In genomic region chr1:1959840-1960479, GRCh38 we compare ENCODE assay signal across 1 cellular context.
TF ChIP-seq lines count a peak whose summit lies in the region.

No MANE protein-coding gene starts in this region.

TF ChIP-seq in HepG2, 621 proteins besides CTCF, POLR2A, EP300 and RAD21 (continued from another document and continues in another):
- no peak for TF ChIP-seq KIAA2018 (CRISPR knock-in tag; IDR thresholded peaks at IDR 0.05; ENCODE audit: borderline replicate concordance)
- TF ChIP-seq ARID3A (IDR thresholded peaks at IDR 0.05; ENCODE audit: low read depth, low read length), result 0 out of 2 replicates have a peak, but pooled peaks have one; percentile 30
- TF ChIP-seq FUBP1 (CRISPR knock-in tag; IDR thresholded peaks at IDR 0.05; ENCODE audit: borderline replicate concordance), result no peak
- 0 out of 2 replicates have a peak, but pooled peaks have one; percentile 60 for TF ChIP-seq ZNF619 (CRISPR knock-in tag; IDR thresholded peaks at IDR 0.05)
- TF ChIP-seq PHF8 (CRISPR knock-in tag; IDR thresholded peaks at IDR 0.05), result peak; percentile 43; the same call in 1 of the 2 replicates
- TF ChIP-seq BORCS8-MEF2B (CRISPR knock-in tag; IDR thresholded peaks at IDR 0.05), result no peak
- no peak for TF ChIP-seq TEAD2 (CRISPR knock-in tag; IDR thresholded peaks at IDR 0.05)
- TF ChIP-seq HNRNPH1 (optimal IDR thresholded peaks at IDR 0.05; ENCODE audit: low read depth, low read length), result no peak
- TF ChIP-seq ZNF33B (CRISPR knock-in tag; IDR thresholded peaks at IDR 0.05), result no peak
- TF ChIP-seq ZNF740 (CRISPR knock-in tag; IDR thresholded peaks at IDR 0.05), result no peak
- no peak for TF ChIP-seq ZNF773 (CRISPR knock-in tag; IDR thresholded peaks at IDR 0.05; ENCODE audit: borderline replicate concordance)
- no peak for TF ChIP-seq PRDM15 (CRISPR knock-in tag; IDR thresholded peaks at IDR 0.05)
- peak; percentile 75 for TF ChIP-seq NR2F6 (IDR thresholded peaks at IDR 0.05)
- peak; percentile 80 for TF ChIP-seq NR2F6 (CRISPR knock-in tag; IDR thresholded peaks at IDR 0.05)
- no peak for TF ChIP-seq ZNF101 (CRISPR knock-in tag; IDR thresholded peaks at IDR 0.05; ENCODE audit: borderline replicate concordance, low read depth)
- 0 out of 2 replicates have a peak, but pooled peaks have one; percentile 12 for TF ChIP-seq KDM4B (CRISPR knock-in tag; IDR thresholded peaks at IDR 0.05)
- peak in 1 of 2 experiments; percentile 12; a peak in 1 of 4 replicates for TF ChIP-seq REST (IDR thresholded peaks at IDR 0.05; ENCODE audit: borderline replicate concordance in 1 of 2, low read depth in 1 of 2, low read length in 2 of 2)
- 0 out of 2 replicates have a peak, but pooled peaks have one; percentile 67 for TF ChIP-seq ZFP82 (CRISPR knock-in tag; IDR thresholded peaks at IDR 0.05; ENCODE audit: borderline replicate concordance)
- TF ChIP-seq ZFY (CRISPR knock-in tag; IDR thresholded peaks at IDR 0.05), result peak; percentile 57
- 0 out of 2 replicates have a peak, but pooled peaks have one; percentile 39 for TF ChIP-seq POGK (CRISPR knock-in tag; conservative IDR thresholded peaks at IDR 0.05)
- TF ChIP-seq ZNF879 (CRISPR knock-in tag; IDR thresholded peaks at IDR 0.05), result no peak
- no peak for TF ChIP-seq XBP1 (CRISPR knock-in tag; IDR thresholded peaks at IDR 0.05)
- TF ChIP-seq HNF4G (IDR thresholded peaks at IDR 0.05; ENCODE audit: borderline replicate concordance, low read depth, low read length), result no peak
- no peak for TF ChIP-seq HNF4G (CRISPR knock-in tag; IDR thresholded peaks at IDR 0.05; ENCODE audit: borderline replicate concordance, low read depth)
- peak; percentile 75; the same call in 1 of the 3 replicates for TF ChIP-seq MXI1 (IDR thresholded peaks at IDR 0.05; ENCODE audit: borderline replicate concordance, low read depth, low read length)
- TF ChIP-seq SMAD9 (CRISPR knock-in tag; IDR thresholded peaks at IDR 0.05), result no peak
- TF ChIP-seq MBNL3 (CRISPR knock-in tag; conservative IDR thresholded peaks at IDR 0.05), result no peak
- TF ChIP-seq ZNF598 (CRISPR knock-in tag; IDR thresholded peaks at IDR 0.05; ENCODE audit: borderline replicate concordance), result no peak
- peak; percentile 85 for TF ChIP-seq MED1 (CRISPR knock-in tag; IDR thresholded peaks at IDR 0.05)
- TF ChIP-seq U2AF2 (IDR thresholded peaks at IDR 0.05; ENCODE audit: low read depth, low read length), result no peak
- no peak; the same call in 1 of the 2 replicates for TF ChIP-seq ZFP1 (CRISPR knock-in tag; IDR thresholded peaks at IDR 0.05)
- TF ChIP-seq MXD1 (CRISPR knock-in tag; IDR thresholded peaks at IDR 0.05), result no peak
- no peak for TF ChIP-seq ZNF709 (CRISPR knock-in tag; IDR thresholded peaks at IDR 0.05)
- peak; percentile 51 for TF ChIP-seq IKZF5 (CRISPR knock-in tag; IDR thresholded peaks at IDR 0.05)
